In genomic region chr3:171258316-171258715, GRCh38 we compare ENCODE assay signal across 14 cellular contexts.
DNase-seq lines count a peak whose midpoint lies in the region; ATAC-seq and TF ChIP-seq lines count a peak whose summit lies in the region.
"Had no signal": no experiment of that assay in that cellular context is flagged by ENCODE, and none has a peak within 500 bp of the region (broad histone marks: within the 10 kb centered on the region; RNA-seq: fewer than 3 reads in every experiment).

No MANE protein-coding gene starts in this region.

- no peaks in the 10 kb centered on the region for H3K4me1 ChIP-seq in tibial nerve

- ATAC-seq in GM18868 (IDR thresholded peaks at IDR 0.05; ENCODE audit: unreplicated experiment): no peak
- ATAC-seq: HepG2 had no signal

- H3K27ac ChIP-seq in tibial nerve: no peak overlapping the region
- H3K27ac ChIP-seq: adrenal gland, neutrophil had no signal

- H3K9me3 Mint-ChIP-seq in chondrocyte (ENCODE audit: low read depth): no peaks in the 10 kb centered on the region
- no peaks in the 10 kb centered on the region for H3K9me3 Mint-ChIP-seq in nephron

- no peaks in the 10 kb centered on the region for H3K27me3 ChIP-seq in tibial nerve
- H3K27me3 ChIP-seq: adrenal gland, neutrophil had no signal

- no peak for TF ChIP-seq POLR2A in tibial nerve (IDR thresholded peaks at IDR 0.05)

- H3K27me3 Mint-ChIP-seq in chondrocyte (ENCODE audit: low read depth): no peaks in the 10 kb centered on the region
- H3K27me3 Mint-ChIP-seq in nephron (ENCODE audit: low read depth): no peaks in the 10 kb centered on the region

- no peak overlapping the region for H3K4me3 ChIP-seq in tibial nerve
- H3K4me3 ChIP-seq: adrenal gland had no signal

- no peaks in the 10 kb centered on the region for H3K9me3 ChIP-seq in tibial nerve
- H3K9me3 ChIP-seq: adrenal gland, neutrophil had no signal

- TF ChIP-seq CTCF in chondrocyte (IDR thresholded peaks at IDR 0.05) (no peak), nephron (IDR thresholded peaks at IDR 0.05; ENCODE audit: unreplicated experiment in 3 of 3) (no peak), tibial nerve (IDR thresholded peaks at IDR 0.05) (no peak)

- H3K4me1 Mint-ChIP-seq in chondrocyte (ENCODE audit: low read depth): peaks cover 54% of the 10 kb centered on the region
- peaks cover 44% of the 10 kb centered on the region for H3K4me1 Mint-ChIP-seq in nephron

- WGBS in tibial nerve, 2 donors: 49 to 69% methylated on average over 2 of the region's 2 CpGs

- H3K36me3 ChIP-seq in tibial nerve: no peaks in the 10 kb centered on the region
- H3K36me3 ChIP-seq: adrenal gland, neutrophil had no signal

- DNase-seq in ELF-1 (ENCODE audit: low read depth, low spot score): peak; percentile 6
- DNase-seq in RPMI7951 (ENCODE audit: low read depth): peak; percentile 50
- DNase-seq in chondrocyte (ENCODE audit: low spot score): no peak
- DNase-seq in tibial nerve (ENCODE audit: low spot score in 2 of 2): no peak
- no peak for DNase-seq in stimulated activated CD4-positive, alpha-beta T cell treated with anti-CD3 and anti-CD28 coated beads, Interleukin-4, amount 100 ng/mL, for 4 hours
- DNase-seq in mucosa of gallbladder (ENCODE audit: low spot score): no peak
- DNase-seq: adrenal gland; DMS153; NCI-H2081; stimulated activated CD4-positive, alpha-beta T cell treated with anti-CD3 and anti-CD28 coated beads, Interleukin-4, amount 100 ng/mL, for 1 hour had no signal

- H3K4me3 Mint-ChIP-seq in chondrocyte (ENCODE audit: unreplicated experiment): no peak overlapping the region
- no peak overlapping the region for H3K4me3 Mint-ChIP-seq in nephron

- TF ChIP-seq EP300 in tibial nerve (IDR thresholded peaks at IDR 0.05): no peak

- H3K27ac Mint-ChIP-seq in chondrocyte (ENCODE audit: unreplicated experiment) (peak overlapping the region; percentile 86), nephron (peak overlapping the region in 2 of 3 experiments; percentile 36 to 58)

- no peaks in the 10 kb centered on the region for H3K36me3 Mint-ChIP-seq in chondrocyte (ENCODE audit: low read depth)
- H3K36me3 Mint-ChIP-seq in nephron (ENCODE audit: low read depth): no peaks in the 10 kb centered on the region

Comparison
In these comparisons a context has a peak if more than half of its experiments do, and no peak if none do; other contexts are left out.
1. DNase-seq: peak in ELF-1 (single experiment) and RPMI7951 (single experiment); none in chondrocyte (single experiment), tibial nerve (0 of 2), stimulated activated CD4-positive, alpha-beta T cell treated with anti-CD3 and anti-CD28 coated beads, Interleukin-4, amount 100 ng/mL, for 4 hours (0 of 2) and mucosa of gallbladder (single experiment).